ENCODE assay signal across 1 cellular context in the genomic region with DNA sequence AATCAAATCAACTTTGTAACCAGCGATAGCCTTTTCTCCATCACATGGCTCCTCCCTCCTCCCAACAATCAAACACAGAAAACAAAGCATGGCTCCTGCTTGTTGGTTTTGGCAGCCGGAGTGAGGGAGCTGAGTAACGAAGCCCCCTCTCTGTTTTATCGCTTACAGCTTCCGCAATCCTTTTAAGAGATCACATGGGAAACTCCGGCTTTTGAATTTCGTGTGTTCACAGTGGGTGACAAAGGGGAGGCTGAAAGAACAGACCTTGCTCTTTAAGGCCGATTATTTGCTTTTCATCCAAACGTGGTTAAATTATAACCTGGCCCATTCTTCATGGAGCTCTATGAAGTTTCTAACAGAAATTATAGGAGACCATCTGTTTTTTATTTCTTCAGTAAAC.
TF ChIP-seq lines count a peak whose summit lies in the region.

No MANE protein-coding gene starts in this region.

TF ChIP-seq in H1, 55 proteins besides CTCF, POLR2A, EP300 and RAD21:
- TF ChIP-seq MAX (IDR thresholded peaks at IDR 0.05): no peak
- TF ChIP-seq CBX5 (IDR thresholded peaks at IDR 0.05; ENCODE audit: low read depth, low read length): no peak
- no peak for TF ChIP-seq KDM5A (IDR thresholded peaks at IDR 0.05; ENCODE audit: low read length)
- TF ChIP-seq NRF1 (IDR thresholded peaks at IDR 0.05; ENCODE audit: low read depth, low read length): no peak
- no peak for TF ChIP-seq JUND (IDR thresholded peaks at IDR 0.05; ENCODE audit: low read length)
- no peak for TF ChIP-seq RBBP5 (IDR thresholded peaks at IDR 0.05; ENCODE audit: borderline replicate concordance, low read depth, low read length)
- no peak for TF ChIP-seq CREB1 (IDR thresholded peaks at IDR 0.05)
TF ChIP-seq in H1: peak in this region for 0.
